In the genomic region with DNA sequence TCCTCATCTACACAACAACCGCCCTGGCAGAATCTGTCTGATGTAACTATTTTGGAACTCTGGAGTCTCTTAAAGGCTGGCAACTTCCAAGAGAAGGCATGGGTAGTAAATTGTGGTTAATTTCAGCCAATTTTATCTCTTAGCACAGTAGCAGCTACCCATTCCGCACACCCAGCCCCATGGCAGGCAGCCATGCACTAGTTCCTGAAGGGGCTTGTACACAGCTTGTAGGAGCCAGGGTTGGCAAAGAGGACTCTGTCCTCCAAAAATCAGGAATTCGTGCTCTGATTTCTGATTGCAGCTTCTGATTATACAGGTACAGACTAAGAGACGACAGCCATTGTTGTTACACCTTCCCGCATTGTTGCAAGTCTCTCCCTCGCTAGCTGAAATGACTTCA, we compare ENCODE assay signal across 8 cellular contexts.
"Had no signal": no experiment of that assay in that cellular context is flagged by ENCODE, and none has a peak within 500 bp of the region (broad histone marks: within the 10 kb centered on the region; RNA-seq: fewer than 3 reads in every experiment).

No MANE protein-coding gene starts in this region.

- DNase-seq: GM23248, H7, HFFc6, IMR-90, KG1 had no signal

- H3K36me3 ChIP-seq: HAP-1 had no signal

- FAIRE-seq: HTR-8/SVneo, K562 had no signal

- H3K4me1 ChIP-seq: HAP-1 had no signal

- H3K27ac ChIP-seq: GM23248 had no signal

- H2AFZ ChIP-seq: GM23248 had no signal

- H3K4me3 ChIP-seq: GM23248, HAP-1, K562 had no signal

- H3K9ac ChIP-seq: GM23248 had no signal
